Comparison of ENCODE assay signal across 8 cellular contexts in the genomic region with DNA sequence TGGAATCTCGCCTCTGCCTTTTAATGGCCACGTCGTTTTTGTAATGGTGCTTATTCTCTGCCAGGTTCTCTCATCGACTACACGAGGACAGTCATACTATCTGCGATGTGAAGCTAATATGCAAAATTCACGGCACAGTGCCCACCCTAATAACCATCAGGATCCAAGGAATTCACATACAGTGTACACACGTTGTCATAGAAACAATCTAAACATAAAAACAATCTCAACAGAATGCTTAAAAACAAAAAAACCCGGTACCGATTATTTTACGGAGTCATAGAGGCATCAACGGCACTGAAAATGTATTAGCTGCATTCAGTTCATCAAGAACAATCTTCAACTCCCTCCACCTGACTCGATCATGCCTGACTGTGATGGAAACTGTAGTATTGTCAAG.
DNase-seq lines count a peak whose midpoint lies in the region; ATAC-seq lines count a peak whose summit lies in the region.

No MANE protein-coding gene starts in this region.

- peak overlapping the region; percentile 100 for H3K27ac Mint-ChIP-seq in activated T-cell treated with anti-CD3 and anti-CD28 coated beads, Interleukin-2, amount 50 U/mL, for 24 hours
- H3K27ac Mint-ChIP-seq in activated naive CD8-positive, alpha-beta T cell treated with anti-CD3 and anti-CD28 coated beads, Interleukin-2, amount 50 U/mL, for 24 hours: peak overlapping the region; percentile 99
- peak overlapping the region; percentile 98 to 99 for H3K27ac Mint-ChIP-seq in stimulated activated naive CD8-positive, alpha-beta T cell treated with anti-CD3 and anti-CD28 coated beads, Interleukin-15, amount 100 ng/mL, for 72 hours

- DNase-seq in activated T-cell treated with anti-CD3 and anti-CD28 coated beads, Interleukin-2, amount 50 U/mL, for 24 hours: no peak
- DNase-seq in activated T-cell treated with anti-CD3 and anti-CD28 coated beads, Interleukin-2, amount 50 U/mL, for 1 hour: no peak
- DNase-seq in activated naive CD8-positive, alpha-beta T cell treated with anti-CD3 and anti-CD28 coated beads, Interleukin-2, amount 50 U/mL, for 24 hours: no peak
- DNase-seq in stimulated activated naive CD8-positive, alpha-beta T cell treated with anti-CD3 and anti-CD28 coated beads, Interleukin-15, amount 100 ng/mL, for 72 hours: no peak
- DNase-seq in DMS153 (lab: John Stamatoyannopoulos, UW): no peak
- no peak for DNase-seq in NCI-H128 (lab: John Stamatoyannopoulos, UW; ENCODE audit: unreplicated experiment)

- H3K4me3 ChIP-seq in iPS-18a (ENCODE audit: low read length): peak overlapping the region; percentile 95

- H3K36me3 Mint-ChIP-seq in activated T-cell treated with anti-CD3 and anti-CD28 coated beads, Interleukin-2, amount 50 U/mL, for 24 hours (ENCODE audit: low read depth): peaks cover 42% of the 10 kb centered on the region
- H3K36me3 Mint-ChIP-seq in activated naive CD8-positive, alpha-beta T cell treated with anti-CD3 and anti-CD28 coated beads, Interleukin-2, amount 50 U/mL, for 24 hours (ENCODE audit: low read depth): peaks cover 15% of the 10 kb centered on the region

- H3K4me1 Mint-ChIP-seq in activated T-cell treated with anti-CD3 and anti-CD28 coated beads, Interleukin-2, amount 50 U/mL, for 24 hours (ENCODE audit: low read depth): peaks cover 40% of the 10 kb centered on the region
- H3K4me1 Mint-ChIP-seq in activated naive CD8-positive, alpha-beta T cell treated with anti-CD3 and anti-CD28 coated beads, Interleukin-2, amount 50 U/mL, for 24 hours: peaks cover 33% of the 10 kb centered on the region
- H3K4me1 Mint-ChIP-seq in stimulated activated naive CD8-positive, alpha-beta T cell treated with anti-CD3 and anti-CD28 coated beads, Interleukin-15, amount 100 ng/mL, for 72 hours: peaks cover 37% of the 10 kb centered on the region

- ATAC-seq in HG03378 (IDR thresholded peaks at IDR 0.05; ENCODE audit: unreplicated experiment): peak; percentile 9
- ATAC-seq in activated naive CD8-positive, alpha-beta T cell treated with anti-CD3 and anti-CD28 coated beads, Interleukin-2, amount 50 U/mL, for 24 hours: peak; percentile 3
- ATAC-seq in stimulated activated naive CD8-positive, alpha-beta T cell treated with anti-CD3 and anti-CD28 coated beads, Interleukin-15, amount 100 ng/mL, for 72 hours: peak; percentile 5

- peaks cover 4% of the 10 kb centered on the region for H3K27me3 ChIP-seq in iPS-18a (ENCODE audit: control insufficient read depth, insufficient read depth, low read length)

- H3K4me1 ChIP-seq in iPS-18a (ENCODE audit: control insufficient read depth, low read depth, low read length): peaks cover 10% of the 10 kb centered on the region

- H3K4me3 Mint-ChIP-seq in activated T-cell treated with anti-CD3 and anti-CD28 coated beads, Interleukin-2, amount 50 U/mL, for 24 hours: peak overlapping the region; percentile 100
- peak overlapping the region; percentile 96 for H3K4me3 Mint-ChIP-seq in activated naive CD8-positive, alpha-beta T cell treated with anti-CD3 and anti-CD28 coated beads, Interleukin-2, amount 50 U/mL, for 24 hours
- H3K4me3 Mint-ChIP-seq in stimulated activated naive CD8-positive, alpha-beta T cell treated with anti-CD3 and anti-CD28 coated beads, Interleukin-15, amount 100 ng/mL, for 72 hours: peak overlapping the region; percentile 90

- no peaks in the 10 kb centered on the region for H3K9me3 Mint-ChIP-seq in activated T-cell treated with anti-CD3 and anti-CD28 coated beads, Interleukin-2, amount 50 U/mL, for 24 hours
- H3K9me3 Mint-ChIP-seq in activated naive CD8-positive, alpha-beta T cell treated with anti-CD3 and anti-CD28 coated beads, Interleukin-2, amount 50 U/mL, for 24 hours: peaks cover 7% of the 10 kb centered on the region
- peaks cover 0 to 9% of the 10 kb centered on the region in 2 donors for H3K9me3 Mint-ChIP-seq in stimulated activated naive CD8-positive, alpha-beta T cell treated with anti-CD3 and anti-CD28 coated beads, Interleukin-15, amount 100 ng/mL, for 72 hours

- peak overlapping the region; percentile 96 for H3K9ac ChIP-seq in iPS-18a (ENCODE audit: low read length)

- no peaks in the 10 kb centered on the region for H3K9me3 ChIP-seq in iPS-18a (ENCODE audit: control insufficient read depth, low read depth, low read length)

- H3K36me3 ChIP-seq in iPS-18a (ENCODE audit: control insufficient read depth, low read depth, low read length): peaks cover 7% of the 10 kb centered on the region

- peaks cover 8% of the 10 kb centered on the region for H3K27me3 Mint-ChIP-seq in activated T-cell treated with anti-CD3 and anti-CD28 coated beads, Interleukin-2, amount 50 U/mL, for 24 hours
- H3K27me3 Mint-ChIP-seq in activated naive CD8-positive, alpha-beta T cell treated with anti-CD3 and anti-CD28 coated beads, Interleukin-2, amount 50 U/mL, for 24 hours: peaks cover 10% of the 10 kb centered on the region
- H3K27me3 Mint-ChIP-seq in stimulated activated naive CD8-positive, alpha-beta T cell treated with anti-CD3 and anti-CD28 coated beads, Interleukin-15, amount 100 ng/mL, for 72 hours: no peaks in the 10 kb centered on the region

- peak overlapping the region; percentile 88 for H3K27ac ChIP-seq in iPS-18a (ENCODE audit: low read length)
